30 cellular contexts compared by ENCODE assay signal in genomic region chr3:24273491-24273890, GRCh38.
DNase-seq lines count a peak whose midpoint lies in the region; ATAC-seq, FAIRE-seq and TF ChIP-seq lines count a peak whose summit lies in the region.
"Had no signal": no experiment of that assay in that cellular context is flagged by ENCODE, and none has a peak within 500 bp of the region (broad histone marks: within the 10 kb centered on the region; RNA-seq: fewer than 3 reads in every experiment).

No MANE protein-coding gene starts in this region.

- H3K9me3 ChIP-seq in breast epithelium (no peaks in the 10 kb centered on the region), liver (ENCODE audit: control insufficient read depth in 4 of 4, low read length in 3 of 4) (no peaks in the 10 kb centered on the region), small intestine (ENCODE audit: control insufficient read depth, low read depth) (no peaks in the 10 kb centered on the region)
- H3K9me3 ChIP-seq: BE2C, MG63 had no signal

- H3K4me1 ChIP-seq in breast epithelium, result no peaks in the 10 kb centered on the region
- peaks cover 4 to 28% (median 12%) of the 10 kb centered on the region in 4 donors for H3K4me1 ChIP-seq in liver (ENCODE audit: control insufficient read depth in 4 of 4, insufficient read depth in 4 of 4, low read length in 3 of 4)
- H3K4me1 ChIP-seq in small intestine (ENCODE audit: control insufficient read depth in 2 of 2, insufficient read depth in 1 of 2, low read depth in 1 of 2, low read length in 1 of 2), result no peaks in the 10 kb centered on the region
- H3K4me1 ChIP-seq: BE2C had no signal

- H3K4me3 ChIP-seq in breast epithelium, result no peak overlapping the region
- no peak overlapping the region for H3K4me3 ChIP-seq in bronchial epithelial cell (ENCODE audit: low read depth, low read length)
- no peak overlapping the region for H3K4me3 ChIP-seq in liver (ENCODE audit: low read depth in 1 of 3, low read length in 3 of 3)
- no peak overlapping the region for H3K4me3 ChIP-seq in small intestine (ENCODE audit: low read depth in 1 of 2, low read length in 2 of 2)
- H3K4me3 ChIP-seq: K562, MG63 had no signal

- ATAC-seq in GM18907 (IDR thresholded peaks at IDR 0.05; ENCODE audit: unreplicated experiment), result no peak
- ATAC-seq: K562, Panc1 had no signal

- peak; percentile 31 to 38 for TF ChIP-seq RAD21 in liver (IDR thresholded peaks at IDR 0.05)

- CTCF ChIA-PET in MCF 10A (lab: Yijun Ruan, JAX), result interaction anchor here (1.5 kb wide), 1 partner anchor 9 kb away, joined by 9 read pairs; no protein-coding TSS in a partner anchor

- peak overlapping the region; percentile 78 to 82 for H3K9ac ChIP-seq in liver (ENCODE audit: low read depth in 1 of 2, low read length in 2 of 2)

- peaks cover 7% of the 10 kb centered on the region for H3K4me1 Mint-ChIP-seq in MCF 10A (ENCODE audit: insufficient read depth, unreplicated experiment)
- H3K4me1 Mint-ChIP-seq: CD14-positive monocyte; CD8-positive, alpha-beta memory T cell had no signal

- H3K27me3 ChIP-seq in breast epithelium (no peaks in the 10 kb centered on the region), bronchial epithelial cell (ENCODE audit: control insufficient read depth, insufficient read depth, low read length) (no peaks in the 10 kb centered on the region), liver (ENCODE audit: control insufficient read depth in 4 of 4, insufficient read depth in 4 of 4, low read length in 3 of 4) (no peaks in the 10 kb centered on the region), small intestine (ENCODE audit: control insufficient read depth in 2 of 2, insufficient read depth in 2 of 2, low read length in 2 of 2) (no peaks in the 10 kb centered on the region)
- H3K27me3 ChIP-seq: BE2C, MG63 had no signal

- BruUV-seq in MCF 10A (replicated peaks; lab: Mats Ljungman, UMichigan), result no TSS peak

- FAIRE-seq in bronchial epithelial cell (lab: Jason Lieb, UNC) (no peak), small intestine (lab: Jason Lieb, UNC) (no peak)
- FAIRE-seq: GM12891, K562 had no signal

- POLR2A ChIA-PET in MCF 10A (lab: Yijun Ruan, JAX), result interaction anchor here (0.7 kb wide), 1 partner anchor 357 kb away, joined by 3 read pairs; no protein-coding TSS in a partner anchor

- TF ChIP-seq POLR2A in breast epithelium (IDR thresholded peaks at IDR 0.05), result no peak

- no peaks in the 10 kb centered on the region for H3K27me3 Mint-ChIP-seq in MCF 10A (ENCODE audit: insufficient read depth, unreplicated experiment)

- H3K27ac Mint-ChIP-seq in MCF 10A (ENCODE audit: low read depth, unreplicated experiment), result peak overlapping the region; percentile 51
- H3K27ac Mint-ChIP-seq: CD14-positive monocyte; CD8-positive, alpha-beta memory T cell had no signal

- no peaks in the 10 kb centered on the region for H3K36me3 Mint-ChIP-seq in MCF 10A (ENCODE audit: insufficient read depth, unreplicated experiment)
- H3K36me3 Mint-ChIP-seq: CD14-positive monocyte; CD8-positive, alpha-beta memory T cell had no signal

- H3K27ac ChIP-seq in breast epithelium, result no peak overlapping the region
- H3K27ac ChIP-seq in liver (ENCODE audit: low read depth in 1 of 2, low read length in 2 of 2), result peak overlapping the region; percentile 89
- H3K27ac ChIP-seq in small intestine (ENCODE audit: low read depth in 1 of 2, low read length in 1 of 2), result no peak overlapping the region
- H3K27ac ChIP-seq: 22Rv1, RWPE1 had no signal

- intact Hi-C loops in MCF 10A (cut with micrococcal nuclease), result no loop called here
- intact Hi-C loops in breast epithelium (cut with DNase I; ENCODE audit: low total_unique reads), result no loop called here

- no peaks in the 10 kb centered on the region for H3K36me3 ChIP-seq in breast epithelium
- no peaks in the 10 kb centered on the region for H3K36me3 ChIP-seq in bronchial epithelial cell (ENCODE audit: control insufficient read depth, insufficient read depth, low read length)
- no peaks in the 10 kb centered on the region for H3K36me3 ChIP-seq in liver (ENCODE audit: control insufficient read depth in 4 of 4, insufficient read depth in 3 of 4, low read depth in 1 of 4, low read length in 3 of 4)
- H3K36me3 ChIP-seq in small intestine (ENCODE audit: control insufficient read depth in 2 of 2, insufficient read depth in 2 of 2, low read length in 2 of 2), result no peaks in the 10 kb centered on the region
- H3K36me3 ChIP-seq: BE2C, MG63 had no signal

- DNase-seq in MCF 10A (ENCODE audit: unreplicated experiment) (no peak), breast epithelium (ENCODE audit: low spot score in 2 of 2) (no peak), bronchial epithelial cell (ENCODE audit: low read depth) (peak; percentile 29), small intestine (peak; percentile 11), NCI-H2171 (lab: John Stamatoyannopoulos, UW) (no peak)
- DNase-seq in activated CD4-positive, alpha-beta T cell treated with anti-CD3 and anti-CD28 coated beads for 48 hours, result no peak
- DNase-seq: ACHN; BE2C; CD8-positive, alpha-beta memory T cell; DMS79 treated with DMSO at 0.1 percent for 48 hours; GF-D8; Kasumi-1; MG63; NCI-H1105 treated with DMSO at 0.1 percent for 48 hours; NCI-H146; NCI-H1930; NCI-H2107; NCI-H446 treated with DMSO at 0.1 percent for 48 hours; NCI-H526; NCI-H82; NK-92 treated with Interleukin-12 subunit alpha and Interleukin-12 subunit beta, amount 100 ng/mL, for 24 hours; SHP77 had no signal

- WGBS in liver, result 36% methylated on average over 2 of the region's 2 CpGs
- 79 to 86% (median 81%) methylated on average over 2 of the region's 2 CpGs for WGBS in small intestine, 3 donors

- TF ChIP-seq CTCF in MCF 10A (IDR thresholded peaks at IDR 0.05; ENCODE audit: unreplicated experiment), result no peak
- TF ChIP-seq CTCF in breast epithelium (IDR thresholded peaks at IDR 0.05), result no peak
- TF ChIP-seq CTCF in bronchial epithelial cell (IDR thresholded peaks at IDR 0.05; ENCODE audit: insufficient read depth, low read length, severe bottlenecking), result no peak
- TF ChIP-seq CTCF in liver (IDR thresholded peaks at IDR 0.05; ENCODE audit: low read depth, low read length, missing input control), result no peak

- H3K4me3 Mint-ChIP-seq in MCF 10A (ENCODE audit: unreplicated experiment), result no peak overlapping the region
- H3K4me3 Mint-ChIP-seq: CD14-positive monocyte; CD8-positive, alpha-beta memory T cell had no signal

- H3K9me3 Mint-ChIP-seq in MCF 10A (ENCODE audit: unreplicated experiment), result no peaks in the 10 kb centered on the region
- H3K9me3 Mint-ChIP-seq: CD8-positive, alpha-beta memory T cell had no signal

TF ChIP-seq in liver, 16 proteins besides CTCF, POLR2A, EP300 and RAD21 (continues in another document):
- TF ChIP-seq JUND (IDR thresholded peaks at IDR 0.05), result peak; percentile 43 to 55
- TF ChIP-seq ATF3 (IDR thresholded peaks at IDR 0.05), result peak; percentile 27
- TF ChIP-seq YY1 (IDR thresholded peaks at IDR 0.05), result no peak
- TF ChIP-seq MAX (IDR thresholded peaks at IDR 0.05), result no peak
- no peak for TF ChIP-seq HNF4G (IDR thresholded peaks at IDR 0.05)
- TF ChIP-seq ZBTB33 (IDR thresholded peaks at IDR 0.05), result peak; percentile 23
- peak; percentile 75 for TF ChIP-seq FOXA2 (IDR thresholded peaks at IDR 0.05)
- peak; percentile 47 to 63 for TF ChIP-seq HNF4A (conservative IDR thresholded peaks at IDR 0.05)
- peak; percentile 63 to 84 for TF ChIP-seq RXRA (IDR thresholded peaks at IDR 0.05)
- no peak for TF ChIP-seq GABPA (IDR thresholded peaks at IDR 0.05 in 1 of 2, conservative IDR thresholded peaks at IDR 0.05 in 1 of 2)
- TF ChIP-seq REST (IDR thresholded peaks at IDR 0.05), result peak; percentile 65

Comparison
In these comparisons a context has a peak if more than half of its experiments do, and no peak if none do; other contexts are left out.
1. DNase-seq: peak in bronchial epithelial cell (single experiment) and small intestine (single experiment); none in MCF 10A (single experiment), breast epithelium (0 of 2), NCI-H2171 (single experiment) and activated CD4-positive, alpha-beta T cell treated with anti-CD3 and anti-CD28 coated beads for 48 hours (single experiment).
2. H3K27ac ChIP-seq: peak in liver (2 of 2); none in breast epithelium (0 of 2) and small intestine (0 of 2).